Comparison of ENCODE assay signal across 8 cellular contexts in genomic region chr15:64162869-64163661, GRCh38. TPM values are rescaled to one million over a fixed set of nuclear protein-coding genes. Genes with fewer than 3 reads are reported as not detected.
DNase-seq lines count a peak whose midpoint lies in the region; ATAC-seq and TF ChIP-seq lines count a peak whose summit lies in the region.

Gene PPIB (minus strand): TSS chr15:64163022. CDS start chr15:64162986, 36 bp downstream.

- peaks cover 48% of the 10 kb centered on the region for H3K4me1 Mint-ChIP-seq in CD4-positive, alpha-beta T cell (ENCODE audit: low read depth)

- DNase-seq in CD4-positive, alpha-beta T cell, result peak; percentile 91 to 97 (median 96)
- DNase-seq in NCI-H774 (lab: John Stamatoyannopoulos, UW), result peak; percentile 95
- peak; percentile 96 to 97 for DNase-seq in activated CD4-positive, alpha-beta T cell treated with anti-CD3 and anti-CD28 coated beads, Interleukin-2, amount 50 U/mL, for 48 hours
- DNase-seq in dermis microvascular lymphatic vessel endothelial cell (ENCODE audit: low read depth in 2 of 2), result peak; percentile 90 to 98
- DNase-seq in lower leg skin (ENCODE audit: low spot score in 2 of 2), result peak; percentile 95 to 99
- peak; percentile 94 to 97 for DNase-seq in stimulated activated CD4-positive, alpha-beta T cell treated with anti-CD3 and anti-CD28 coated beads, Interleukin-4, amount 100 ng/mL, for 48 hours (ENCODE audit: low read depth in 2 of 2)

- peak; percentile 42 for TF ChIP-seq CTCF in CD4-positive, alpha-beta T cell (IDR thresholded peaks at IDR 0.05)
- TF ChIP-seq CTCF in lower leg skin (IDR thresholded peaks at IDR 0.05), result no peak

- POLR2A ChIA-PET in CD4-positive, alpha-beta T cell (lab: Charles Lee), result interaction anchor here (0.6 to 4.2 kb wide), 22 partner anchors 9 to 1141 kb away, joined by 3 to 48 read pairs (median 4); partner anchors contain the start of genes CIAO2A, CSNK1G1, FBXL22 and RNU5B-1

- H3K9me3 Mint-ChIP-seq in CD4-positive, alpha-beta T cell, result no peaks in the 10 kb centered on the region

- peaks cover 32% of the 10 kb centered on the region for H3K36me3 Mint-ChIP-seq in CD4-positive, alpha-beta T cell (ENCODE audit: low read depth)

- peak within 1 kb of the TSS; percentile 89 for H3K4me3 Mint-ChIP-seq in CD4-positive, alpha-beta T cell

- CTCF ChIA-PET in CD4-positive, alpha-beta T cell (lab: Charles Lee), result interaction anchor here (0.7 to 2.8 kb wide), 6 partner anchors 9 to 971 kb away, joined by 3 to 26 read pairs (median 4); partner anchors contain the start of genes SNX1 and TRIP4

- peak within 1 kb of the TSS; percentile 77 for H3K27ac ChIP-seq in CD4-positive, alpha-beta T cell (ENCODE audit: low read depth, low read length)

- H3K9me3 ChIP-seq in CD4-positive, alpha-beta T cell (ENCODE audit: control insufficient read depth, low read length), result no peaks in the 10 kb centered on the region

- TF ChIP-seq POLR2A in lower leg skin (IDR thresholded peaks at IDR 0.05), result no peak

- intact Hi-C loops in CD4-positive, alpha-beta T cell (cut with DNase I, micrococcal nuclease), result loop anchor here (1.0 to 10.0 kb wide), 10 partner anchors 70 to 970 kb away; partner anchors contain the start of genes CSNK1G1 (in 2 of the 2), CIAO2A (in 1 of the 2), HERC1 (in 1 of the 2) and PDCD7 (in 1 of the 2)
- intact Hi-C loops in lower leg skin (cut with DNase I; ENCODE audit: low total_unique reads), result no loop called here

- no peaks in the 10 kb centered on the region for H3K27me3 Mint-ChIP-seq in CD4-positive, alpha-beta T cell

- H3K4me3 ChIP-seq in lower leg skin (ENCODE audit: low read depth, poor library complexity, severe bottlenecking), result peak within 1 kb of the TSS; percentile 64

- 0 to 1% methylated on average over 10 to 21 of the region's 69 CpGs for WGBS in lower leg skin, 2 donors

- H3K27me3 ChIP-seq in CD4-positive, alpha-beta T cell (ENCODE audit: control insufficient read depth, insufficient read depth, low read length), result no peaks in the 10 kb centered on the region

- H3K27ac Mint-ChIP-seq in CD4-positive, alpha-beta T cell, result peak within 1 kb of the TSS; percentile 87

- ATAC-seq in CD4-positive, alpha-beta T cell (ENCODE audit: poor library complexity), result peak; percentile 92
- ATAC-seq in GM19397 (IDR thresholded peaks at IDR 0.05; ENCODE audit: unreplicated experiment), result peak; percentile 93
- peak; percentile 88 for ATAC-seq in HG03571 (IDR thresholded peaks at IDR 0.05; ENCODE audit: unreplicated experiment)

RNA-seq across cellular contexts. Expression of gene PPIB, which starts in this region (rescaled TPM):
- 100 to 1,000 TPM; 167 to 169 TPM for total RNA-seq in CD4-positive, alpha-beta T cell
- 634 and 667 TPM in 2 replicates for total RNA-seq in dermis microvascular lymphatic vessel endothelial cell
- total RNA-seq in lower leg skin, result 100 to 1,000 TPM; 149 to 195 (median 164) TPM

Comparison
In these comparisons a context has a peak if more than half of its experiments do, and no peak if none do; other contexts are left out.
1. Peak in every context shown above with its lines: DNase-seq, ATAC-seq, H3K4me3 ChIP-seq and H3K27ac ChIP-seq.